In genomic region chr14:73723799-73724621, GRCh38 we compare ENCODE assay signal across 9 cellular contexts. TPM values are rescaled to one million over a fixed set of nuclear protein-coding genes. Genes with fewer than 3 reads are reported as not detected.
DNase-seq lines count a peak whose midpoint lies in the region; ATAC-seq and FAIRE-seq lines count a peak whose summit lies in the region.
"Had no signal": no experiment of that assay in that cellular context is flagged by ENCODE, and none has a peak within 500 bp of the region (broad histone marks: within the 10 kb centered on the region; RNA-seq: fewer than 3 reads in every experiment).

No MANE protein-coding gene starts in this region.

- FAIRE-seq in RCC 7860 (lab: Jason Lieb, UNC) = peak; percentile 79

- H3K9me3 ChIP-seq in endocrine pancreas (ENCODE audit: control insufficient read depth, low read length) = no peaks in the 10 kb centered on the region

- peak overlapping the region; percentile 42 for H3K4me3 ChIP-seq in endocrine pancreas (ENCODE audit: control insufficient read depth, insufficient read depth, low read length)

- H3K36me3 ChIP-seq in endocrine pancreas (ENCODE audit: control insufficient read depth, insufficient read depth, low read length) = peaks cover 15% of the 10 kb centered on the region

- H3K9ac ChIP-seq in endocrine pancreas (ENCODE audit: control insufficient read depth, insufficient read depth, low read length) = peak overlapping the region; percentile 60

- no peak overlapping the region for H3K4me3 Mint-ChIP-seq in naive B cell

- H3K9me3 Mint-ChIP-seq in naive B cell = no peaks in the 10 kb centered on the region

- peaks cover 11 to 13% of the 10 kb centered on the region in 2 donors for H3K36me3 Mint-ChIP-seq in naive B cell

- H3K27me3 Mint-ChIP-seq in naive B cell = no peaks in the 10 kb centered on the region

- no peaks in the 10 kb centered on the region for H3K27me3 ChIP-seq in endocrine pancreas (ENCODE audit: control insufficient read depth, insufficient read depth, low read length)
- H3K27me3 ChIP-seq: foreskin keratinocyte had no signal

- H3K4me1 ChIP-seq in endocrine pancreas (ENCODE audit: control insufficient read depth, insufficient read depth, low read length) = peaks cover 5% of the 10 kb centered on the region
- H3K4me1 ChIP-seq: foreskin keratinocyte had no signal

- H3K4me1 Mint-ChIP-seq in naive B cell = peaks cover 9 to 16% (median 12%) of the 10 kb centered on the region in 3 donors

- ATAC-seq in naive B cell (ENCODE audit: low read depth in 2 of 2) (no peak), HG02610 (IDR thresholded peaks at IDR 0.05; ENCODE audit: unreplicated experiment) (no peak), GM21526 (IDR thresholded peaks at IDR 0.05; ENCODE audit: low FRiP score, unreplicated experiment) (no peak)
- ATAC-seq: foreskin keratinocyte had no signal

- peak overlapping the region in 4 of 6 donors; percentile 20 to 84 (median 60) for H3K27ac Mint-ChIP-seq in naive B cell

- peak; percentile 61 for DNase-seq in activated effector memory CD4-positive, alpha-beta T cell treated with anti-CD3 and anti-CD28 coated beads, Interleukin-2, amount 50 U/mL, for 16 hours
- no peak for DNase-seq in activated effector memory CD4-positive, alpha-beta T cell treated with Interleukin-2 at 50 U/mL for 16 hours
- peak; percentile 71 for DNase-seq in RCC 7860 (ENCODE audit: low spot score)
- DNase-seq in naive B cell = no peak
- DNase-seq in occipital lobe (lab: John Stamatoyannopoulos, UW) = no peak

RNA-seq across cellular contexts. Expression of gene PNMA1, which starts 9.8 kb away (rescaled TPM):
- polyA plus RNA-seq in naive B cell (ENCODE audit: low read depth in 6 of 6) = 10 to 100 TPM; 10.6 to 19.7 (median 15.4) TPM
- 76.1 TPM for total RNA-seq in occipital lobe

Comparison
In these comparisons a context has a peak if more than half of its experiments do, and no peak if none do; other contexts are left out.
1. DNase-seq: peak in activated effector memory CD4-positive, alpha-beta T cell treated with anti-CD3 and anti-CD28 coated beads, Interleukin-2, amount 50 U/mL, for 16 hours (single experiment) and RCC 7860 (single experiment); none in activated effector memory CD4-positive, alpha-beta T cell treated with Interleukin-2 at 50 U/mL for 16 hours (single experiment), naive B cell (single experiment) and occipital lobe (single experiment).